23 cellular contexts compared by ENCODE assay signal in genomic region chr21:46347203-46347550, GRCh38.
"Had no signal": no experiment of that assay in that cellular context is flagged by ENCODE, and none has a peak within 500 bp of the region (broad histone marks: within the 10 kb centered on the region; RNA-seq: fewer than 3 reads in every experiment).

No MANE protein-coding gene starts in this region.

- H3K36me3 ChIP-seq: ovary had no signal

- H3K4me3 Mint-ChIP-seq: activated CD4-positive, alpha-beta memory T cell treated with anti-CD3 and anti-CD28 coated beads, Interleukin-2, amount 10 ng/mL, durations not matched to agents 7 days and 5 days; activated CD4-positive, alpha-beta T cell treated with anti-CD3 and anti-CD28 coated beads, Interleukin-2, amount 10 ng/mL, durations not matched to agents 24 days and 14 days; activated naive CD4-positive, alpha-beta T cell treated with anti-CD3 and anti-CD28 coated beads, Interleukin-2, amount 10 ng/mL, durations not matched to agents 7 days and 5 days; activated T-cell treated with anti-CD3 and anti-CD28 coated beads, Interleukin-2, amount 50 U/mL, for 24 hours; memory B cell had no signal

- ATAC-seq: activated CD4-positive, CD25-positive, alpha-beta regulatory T cell treated with anti-CD3 and anti-CD28 coated beads, Interleukin-2, amount 50 U/mL, for 24 hours; body of pancreas; foreskin keratinocyte; naive thymus-derived CD4-positive, alpha-beta T cell had no signal

- H3K9me3 ChIP-seq: body of pancreas, esophagus muscularis mucosa, ovary, prostate gland, spleen, suprapubic skin, tibial artery, upper lobe of right lung had no signal

- H3K27me3 Mint-ChIP-seq: activated CD4-positive, alpha-beta memory T cell treated with anti-CD3 and anti-CD28 coated beads, Interleukin-2, amount 10 ng/mL, durations not matched to agents 7 days and 5 days; activated CD4-positive, alpha-beta T cell treated with anti-CD3 and anti-CD28 coated beads, Interleukin-2, amount 10 ng/mL, durations not matched to agents 24 days and 14 days; activated naive CD4-positive, alpha-beta T cell treated with anti-CD3 and anti-CD28 coated beads, Interleukin-2, amount 10 ng/mL, durations not matched to agents 7 days and 5 days; activated T-cell treated with anti-CD3 and anti-CD28 coated beads, Interleukin-2, amount 50 U/mL, for 24 hours; memory B cell; naive thymus-derived CD4-positive, alpha-beta T cell had no signal

- DNase-seq: activated CD4-positive, alpha-beta memory T cell treated with anti-CD3 and anti-CD28 coated beads, Interleukin-2, amount 10 ng/mL, durations not matched to agents 7 days and 5 days; activated CD4-positive, alpha-beta T cell treated with anti-CD3 and anti-CD28 coated beads, Interleukin-2, amount 10 ng/mL, durations not matched to agents 24 days and 14 days; activated CD8-positive, alpha-beta memory T cell treated with anti-CD3 and anti-CD28 coated beads, Interleukin-2, amount 50 U/mL, for 48 hours; activated gamma-delta T cell; activated naive CD4-positive, alpha-beta T cell treated with anti-CD3 and anti-CD28 coated beads, Interleukin-2, amount 10 ng/mL, durations not matched to agents 7 days and 5 days; activated T-cell treated with anti-CD3 and anti-CD28 coated beads, Interleukin-2, amount 50 U/mL, for 24 hours; foreskin keratinocyte; midbrain; spleen; stimulated activated naive CD4-positive, alpha-beta T cell; tibial artery; upper lobe of right lung; WERI-Rb-1 had no signal

- H3K27me3 ChIP-seq: body of pancreas, cardiac muscle cell, esophagus muscularis mucosa, foreskin keratinocyte, ovary, spleen, suprapubic skin, tibial artery, upper lobe of right lung had no signal

- H3K9me3 Mint-ChIP-seq: activated CD4-positive, alpha-beta memory T cell treated with anti-CD3 and anti-CD28 coated beads, Interleukin-2, amount 10 ng/mL, durations not matched to agents 7 days and 5 days; activated CD4-positive, alpha-beta T cell treated with anti-CD3 and anti-CD28 coated beads, Interleukin-2, amount 10 ng/mL, durations not matched to agents 24 days and 14 days; activated naive CD4-positive, alpha-beta T cell treated with anti-CD3 and anti-CD28 coated beads, Interleukin-2, amount 10 ng/mL, durations not matched to agents 7 days and 5 days; activated T-cell treated with anti-CD3 and anti-CD28 coated beads, Interleukin-2, amount 50 U/mL, for 24 hours; memory B cell; naive thymus-derived CD4-positive, alpha-beta T cell had no signal

- H3K4me1 Mint-ChIP-seq: activated CD4-positive, alpha-beta memory T cell treated with anti-CD3 and anti-CD28 coated beads, Interleukin-2, amount 10 ng/mL, durations not matched to agents 7 days and 5 days; activated CD4-positive, alpha-beta T cell treated with anti-CD3 and anti-CD28 coated beads, Interleukin-2, amount 10 ng/mL, durations not matched to agents 24 days and 14 days; activated naive CD4-positive, alpha-beta T cell treated with anti-CD3 and anti-CD28 coated beads, Interleukin-2, amount 10 ng/mL, durations not matched to agents 7 days and 5 days had no signal

- H3K27ac ChIP-seq: body of pancreas, cardiac muscle cell, coronary artery, esophagus muscularis mucosa, foreskin keratinocyte, prostate gland, spleen, suprapubic skin, tibial artery, upper lobe of right lung, WERI-Rb-1 had no signal

- H3K4me1 ChIP-seq: body of pancreas, foreskin keratinocyte, prostate gland, spleen, suprapubic skin, tibial artery, upper lobe of right lung had no signal

- H3K4me3 ChIP-seq: body of pancreas, cardiac muscle cell, coronary artery, esophagus muscularis mucosa, ovary, prostate gland, spleen, suprapubic skin, tibial artery, upper lobe of right lung had no signal

- H3K27ac Mint-ChIP-seq: activated CD4-positive, alpha-beta memory T cell treated with anti-CD3 and anti-CD28 coated beads, Interleukin-2, amount 10 ng/mL, durations not matched to agents 7 days and 5 days; activated CD4-positive, alpha-beta T cell treated with anti-CD3 and anti-CD28 coated beads, Interleukin-2, amount 10 ng/mL, durations not matched to agents 24 days and 14 days; activated naive CD4-positive, alpha-beta T cell treated with anti-CD3 and anti-CD28 coated beads, Interleukin-2, amount 10 ng/mL, durations not matched to agents 7 days and 5 days; activated T-cell treated with anti-CD3 and anti-CD28 coated beads, Interleukin-2, amount 50 U/mL, for 24 hours; memory B cell had no signal
